21 cellular contexts compared by ENCODE assay signal in the genomic region with DNA sequence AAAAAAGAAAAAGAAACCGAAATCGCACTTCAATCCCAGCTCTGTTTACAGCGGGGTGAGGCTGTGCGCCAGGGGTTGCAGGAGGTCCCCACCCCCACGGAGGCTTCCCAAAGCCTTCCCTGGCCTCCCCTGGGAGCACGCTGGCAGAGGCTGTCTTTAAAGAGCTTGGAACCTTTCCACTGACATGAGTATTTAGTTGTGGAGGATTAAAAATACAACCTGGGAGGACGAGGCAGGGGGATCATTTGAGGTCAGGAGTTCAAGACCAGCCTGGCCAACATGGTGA.
DNase-seq lines count a peak whose midpoint lies in the region; ATAC-seq, FAIRE-seq and TF ChIP-seq lines count a peak whose summit lies in the region.
"Had no signal": no experiment of that assay in that cellular context is flagged by ENCODE, and none has a peak within 500 bp of the region (broad histone marks: within the 10 kb centered on the region; RNA-seq: fewer than 3 reads in every experiment).

No MANE protein-coding gene starts in this region.

- no peak for FAIRE-seq in H1 (lab: Jason Lieb, UNC)
- FAIRE-seq: endothelial cell of umbilical vein had no signal

- peak overlapping the region; percentile 18 to 55; a peak in 2 of 4 replicates for H3K4me2 ChIP-seq in H1 (ENCODE audit: insufficient read depth in 1 of 2, low read depth in 2 of 2, low read length in 2 of 2)

- intact Hi-C loops in A673 (cut with micrococcal nuclease; ENCODE audit: unreplicated experiment): no loop called here

- no peaks in the 10 kb centered on the region for H3K79me1 ChIP-seq in H1 (ENCODE audit: low read depth, low read length)

- H3K56ac ChIP-seq in H1 (replicated peaks; ENCODE audit: insufficient read length, low read depth, low read length): no peak overlapping the region

- H3K79me2 ChIP-seq in ACC112 (ENCODE audit: control insufficient read depth, insufficient read depth, low read length, unreplicated experiment): no peaks in the 10 kb centered on the region
- H3K79me2 ChIP-seq in H1 (ENCODE audit: control insufficient read depth in 1 of 2, insufficient read depth in 2 of 2, low read length in 2 of 2): no peaks in the 10 kb centered on the region

- H2AK5ac ChIP-seq in H1 (ENCODE audit: low read depth, low read length): no peak overlapping the region

- peak; percentile 28 for DNase-seq in A673 (ENCODE audit: low spot score)
- peak; percentile 19 for DNase-seq in NCI-H1694 (lab: John Stamatoyannopoulos, UW)
- DNase-seq in H1 (ENCODE audit: low read depth in 1 of 2, low spot score in 2 of 2): no peak
- no peak for DNase-seq in kidney glomerular epithelial cell (lab: John Stamatoyannopoulos, UW)
- DNase-seq: activated CD4-positive, alpha-beta T cell treated with anti-CD3 and anti-CD28 coated beads, Interleukin-2, amount 50 U/mL, for 4 hours; activated naive CD4-positive, alpha-beta T cell treated with anti-CD3 and anti-CD28 coated beads for 36 hours; hypothalamus; immature natural killer cell; IMR-90; NCI-H187 treated with DMSO at 0.1 percent for 48 hours; nephron progenitor cell; ovary; stimulated activated naive B cell treated with anti-CD40 and anti-IgM and Interleukin-4, amounts not matched to agents 10 μg/mL and 1 μg/mL and 100 μg/mL, for 72 hours; substantia nigra; upper lobe of left lung had no signal

- no TSS peak for BruUV-seq in A673 (replicated peaks; lab: Mats Ljungman, UMichigan)

- no peak for TF ChIP-seq EP300 in H1 (IDR thresholded peaks at IDR 0.05; ENCODE audit: borderline replicate concordance in 1 of 2, low read depth in 2 of 2, low read length in 2 of 2)

- H3K4ac ChIP-seq in H1 (replicated peaks; ENCODE audit: insufficient read length, low read depth, low read length): no peak overlapping the region

- ATAC-seq in HG03097 (IDR thresholded peaks at IDR 0.05; ENCODE audit: low FRiP score, unreplicated experiment): no peak
- no peak for ATAC-seq in GM21529 (IDR thresholded peaks at IDR 0.05; ENCODE audit: unreplicated experiment)
- ATAC-seq: left lobe of liver had no signal

- no peak for TF ChIP-seq POLR2A in H1 (IDR thresholded peaks at IDR 0.05; ENCODE audit: control extremely low read depth in 1 of 2, low read depth in 2 of 2, low read length in 2 of 2)

- POLR2A ChIA-PET in A673 (lab: Charles Lee; ENCODE audit: low non-redundant PET): no interaction called here
- POLR2A ChIA-PET in H1 (lab: Charles Lee; ENCODE audit: partially characterized antibody): no interaction called here

- no peak overlapping the region for H2BK20ac ChIP-seq in H1 (ENCODE audit: low read length)

- WGBS in H1 (ENCODE audit: extremely low coverage in 1 of 2, insufficient coverage in 1 of 2, insufficient read length in 1 of 2, insufficient replicate concordance in 2 of 2, low coverage in 1 of 2, low lambda C conversion rate in 2 of 2, missing lambda C conversion rate in 1 of 2), 2 experiments: 61% methylated on average over 7 of the region's 7 CpGs; no CpG with 5 or more reads in 1 of the 2 experiments

- no peak overlapping the region; the same call in 1 of the 2 replicates for H3K18ac ChIP-seq in H1 (ENCODE audit: extremely low read depth, low read length)

- no peak overlapping the region for H2AFZ ChIP-seq in ACC112 (ENCODE audit: low read length, unreplicated experiment)
- no peak overlapping the region for H2AFZ ChIP-seq in H1 (ENCODE audit: low read length)

- no peak for TF ChIP-seq RAD21 in H1 (IDR thresholded peaks at IDR 0.05 in 1 of 2, conservative IDR thresholded peaks at IDR 0.05 in 1 of 2; ENCODE audit: low read depth in 2 of 2, low read length in 2 of 2)

- no peak overlapping the region for H2BK15ac ChIP-seq in H1 (ENCODE audit: low read length)

- no peaks in the 10 kb centered on the region for H3K9me3 ChIP-seq in A673 (ENCODE audit: low read depth, low read length, poor library complexity, severe bottlenecking)
- no peaks in the 10 kb centered on the region for H3K9me3 ChIP-seq in H1 (ENCODE audit: insufficient read depth in 2 of 2, low read depth in 1 of 2, low read length in 1 of 2)
- H3K9me3 ChIP-seq: ovary, upper lobe of left lung had no signal

- no peaks in the 10 kb centered on the region for H3K23me2 ChIP-seq in H1 (ENCODE audit: low read depth, low read length)

- no peaks in the 10 kb centered on the region for H3K4me1 ChIP-seq in A673 (ENCODE audit: insufficient read depth, low read length, poor library complexity, severe bottlenecking)
- no peaks in the 10 kb centered on the region for H3K4me1 ChIP-seq in ACC112 (ENCODE audit: control insufficient read depth, insufficient read depth, low read length, unreplicated experiment)
- peaks cover 0 to 13% (median 7%) of the 10 kb centered on the region in 4 experiments; a peak in 4 of 7 replicates for H3K4me1 ChIP-seq in H1 (replicated peaks in 1 of 4; ENCODE audit: control insufficient read depth in 3 of 4, insufficient read depth in 4 of 4, low read length in 3 of 4)

- H3K36me3 ChIP-seq in A673 (ENCODE audit: insufficient read depth, low read length, poor library complexity, severe bottlenecking) (no peaks in the 10 kb centered on the region), ACC112 (ENCODE audit: insufficient read depth, low read length) (no peaks in the 10 kb centered on the region), H1 (ENCODE audit: control insufficient read depth in 2 of 4, insufficient read depth in 4 of 4, low read length in 3 of 4) (no peaks in the 10 kb centered on the region)
- H3K36me3 ChIP-seq: ovary, upper lobe of left lung had no signal

- H3K14ac ChIP-seq in H1 (ENCODE audit: insufficient read length): no peak overlapping the region

- H2BK5ac ChIP-seq in H1 (ENCODE audit: low read depth, low read length): no peak overlapping the region

- no peak overlapping the region for H4K5ac ChIP-seq in H1 (ENCODE audit: insufficient read length, low read depth, low read length)

- TF ChIP-seq CTCF in A673 (conservative IDR thresholded peaks at IDR 0.05; ENCODE audit: low read depth, low read length): no peak
- TF ChIP-seq CTCF in H1 (IDR thresholded peaks at IDR 0.05; ENCODE audit: control extremely low read depth in 1 of 3, insufficient read depth in 1 of 3, low read depth in 1 of 3, low read length in 3 of 3): no peak

- no peak overlapping the region for H2BK12ac ChIP-seq in H1 (ENCODE audit: low read depth, low read length)

- no peaks in the 10 kb centered on the region for H4K20me1 ChIP-seq in H1 (replicated peaks in 1 of 2; ENCODE audit: control insufficient read depth in 1 of 2, insufficient read depth in 2 of 2, low read length in 2 of 2)

- H4K8ac ChIP-seq in H1 (ENCODE audit: extremely low read depth, insufficient read depth, low read length): no peak overlapping the region

- no peak overlapping the region for H3K9ac ChIP-seq in H1 (replicated peaks in 1 of 4; ENCODE audit: extremely low read depth in 1 of 4, low read depth in 3 of 4, low read length in 3 of 4)

- no peak overlapping the region for H4K91ac ChIP-seq in H1 (replicated peaks; ENCODE audit: insufficient read length, low read length)

- H3K27me3 ChIP-seq in A673 (replicated peaks; ENCODE audit: insufficient read depth, low read depth, low read length, poor library complexity) (peaks cover 72% of the 10 kb centered on the region), ACC112 (ENCODE audit: insufficient read depth, low read length) (peaks cover 88% of the 10 kb centered on the region), H1 (replicated peaks in 1 of 4; ENCODE audit: control insufficient read depth in 3 of 4, extremely low read depth in 1 of 4, insufficient read depth in 3 of 4, low read length in 3 of 4) (no peaks in the 10 kb centered on the region; a peak in 1 of 7 replicates)
- H3K27me3 ChIP-seq: ovary had no signal

- H3K27ac ChIP-seq in A673 (ENCODE audit: low read depth, low read length, poor library complexity, severe bottlenecking) (no peak overlapping the region), ACC112 (ENCODE audit: low read depth, low read length) (no peak overlapping the region), H1 (ENCODE audit: low read depth, low read length) (no peak overlapping the region)
- H3K27ac ChIP-seq: ovary, SK-N-MC, upper lobe of left lung had no signal

- no peak overlapping the region for H2BK120ac ChIP-seq in H1 (replicated peaks; ENCODE audit: low read depth, low read length)

- CTCF ChIA-PET in A673 (lab: Charles Lee): no interaction called here
- CTCF ChIA-PET in H1 (lab: Charles Lee; ENCODE audit: partially characterized antibody): interaction anchor here (0.7 to 7.4 kb wide), 19 partner anchors 9 to 171 kb away, joined by 3 to 32 read pairs (median 4); no protein-coding TSS in a partner anchor

- H3K4me3 ChIP-seq in A673 (ENCODE audit: low read depth, low read length, poor library complexity, severe bottlenecking) (no peak overlapping the region), ACC112 (ENCODE audit: low read depth, low read length) (peak overlapping the region; percentile 61), H1 (ENCODE audit: extremely low read depth in 1 of 4, insufficient read depth in 2 of 4, low read depth in 3 of 4, low read length in 4 of 4) (no peak overlapping the region)
- H3K4me3 ChIP-seq: ovary, SK-N-MC, upper lobe of left lung had no signal

- no peak overlapping the region for H3K23ac ChIP-seq in H1 (ENCODE audit: insufficient read length)

TF ChIP-seq in H1, 55 proteins besides CTCF, POLR2A, EP300 and RAD21:
- TF ChIP-seq HDAC6 (IDR thresholded peaks at IDR 0.05; ENCODE audit: low read depth, low read length) (no peak), SAP30 (IDR thresholded peaks at IDR 0.05; ENCODE audit: insufficient read depth, insufficient replicate concordance, low read length) (no peak)

Comparison
In these comparisons a context has a peak if more than half of its experiments do, and no peak if none do; other contexts are left out.
1. DNase-seq: peak in A673 (single experiment) and NCI-H1694 (single experiment); none in H1 (0 of 2) and kidney glomerular epithelial cell (single experiment).